8 cellular contexts compared by ENCODE assay signal in genomic region chr1:62783736-62784508, GRCh38. TPM values are rescaled to one million over a fixed set of nuclear protein-coding genes. Genes with fewer than 3 reads are reported as not detected.
DNase-seq lines count a peak whose midpoint lies in the region; ATAC-seq, FAIRE-seq and TF ChIP-seq lines count a peak whose summit lies in the region.

A gene with protein sequence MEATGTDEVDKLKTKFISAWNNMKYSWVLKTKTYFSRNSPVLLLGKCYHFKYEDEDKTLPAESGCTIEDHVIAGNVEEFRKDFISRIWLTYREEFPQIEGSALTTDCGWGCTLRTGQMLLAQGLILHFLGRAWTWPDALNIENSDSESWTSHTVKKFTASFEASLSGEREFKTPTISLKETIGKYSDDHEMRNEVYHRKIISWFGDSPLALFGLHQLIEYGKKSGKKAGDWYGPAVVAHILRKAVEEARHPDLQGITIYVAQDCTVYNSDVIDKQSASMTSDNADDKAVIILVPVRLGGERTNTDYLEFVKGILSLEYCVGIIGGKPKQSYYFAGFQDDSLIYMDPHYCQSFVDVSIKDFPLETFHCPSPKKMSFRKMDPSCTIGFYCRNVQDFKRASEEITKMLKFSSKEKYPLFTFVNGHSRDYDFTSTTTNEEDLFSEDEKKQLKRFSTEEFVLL (plus strand): TSS chr1:62784132. CDS start chr1:62803787, 19,655 bp downstream.

- DNase-seq in GM12891 (ENCODE audit: insufficient read length, low spot score) (peak; percentile 80), NCI-H1417 treated with DMSO at 0.1 percent for 48 hours (lab: John Stamatoyannopoulos, UW) (peak; percentile 77), SW 1271 (lab: John Stamatoyannopoulos, UW) (peak; percentile 61 to 93), adrenal gland (peak; percentile 94 to 99 (median 97)), heart right ventricle (peak; percentile 89 to 97), posterior cingulate gyrus (peak; percentile 94 to 99 (median 95)), upper lobe of left lung (peak; percentile 88 to 98)

- peak in 4 of 6 experiments; percentile 3 to 44 (median 24) for TF ChIP-seq CTCF in adrenal gland (IDR thresholded peaks at IDR 0.05)
- no peak for TF ChIP-seq CTCF in heart right ventricle (IDR thresholded peaks at IDR 0.05)
- TF ChIP-seq CTCF in upper lobe of left lung (IDR thresholded peaks at IDR 0.05): peak in 2 of 6 experiments; percentile 21 to 34

- peak within 1 kb of the TSS; percentile 5 to 64 (median 61) for H3K4me3 ChIP-seq in adrenal gland
- H3K4me3 ChIP-seq in heart right ventricle: peak within 1 kb of the TSS; percentile 50 to 95 (median 78)
- peak within 1 kb of the TSS; percentile 36 to 87 (median 84) for H3K4me3 ChIP-seq in upper lobe of left lung

- peak; percentile 98 for ATAC-seq in HG02798 (IDR thresholded peaks at IDR 0.05; ENCODE audit: poor library complexity, unreplicated experiment)
- ATAC-seq in heart right ventricle: peak; percentile 99 to 100 (median 99)
- ATAC-seq in upper lobe of left lung (ENCODE audit: low FRiP score in 2 of 2): peak; percentile 99 to 100

- TF ChIP-seq EP300 in upper lobe of left lung (IDR thresholded peaks at IDR 0.05): peak in 1 of 4 donors; percentile 29

- TF ChIP-seq POLR2A in GM12891 (IDR thresholded peaks at IDR 0.05; ENCODE audit: low read depth, low read length): peak; percentile 96
- TF ChIP-seq POLR2A in adrenal gland (IDR thresholded peaks at IDR 0.05): peak; percentile 56 to 78
- peak in 1 of 4 donors; percentile 75 for TF ChIP-seq POLR2A in upper lobe of left lung (IDR thresholded peaks at IDR 0.05)

- H3K36me3 ChIP-seq in adrenal gland (replicated peaks in 1 of 2) (no peaks in the 10 kb centered on the region), heart right ventricle (no peaks in the 10 kb centered on the region), upper lobe of left lung (no peaks in the 10 kb centered on the region)

- H3K27ac ChIP-seq in adrenal gland: peak within 1 kb of the TSS; percentile 78 to 98 (median 92)
- peak within 1 kb of the TSS; percentile 75 to 96 (median 92) for H3K27ac ChIP-seq in heart right ventricle
- peak within 1 kb of the TSS; percentile 87 to 95 (median 92) for H3K27ac ChIP-seq in upper lobe of left lung

- H3K4me1 ChIP-seq in adrenal gland (replicated peaks in 1 of 2) (peaks cover 0 to 32% of the 10 kb centered on the region in 2 donors), heart right ventricle (peaks cover 3 to 34% (median 21%) of the 10 kb centered on the region in 9 donors), upper lobe of left lung (peaks cover 8 to 16% (median 13%) of the 10 kb centered on the region in 4 donors)

- H3K9me3 ChIP-seq in adrenal gland (replicated peaks in 1 of 3) (no peaks in the 10 kb centered on the region), heart right ventricle (no peaks in the 10 kb centered on the region), upper lobe of left lung (no peaks in the 10 kb centered on the region)

- WGBS in adrenal gland, 4 donors: 0 to 1% (median 0%) methylated on average over 25 to 38 of the region's 38 CpGs
- WGBS in heart right ventricle, 2 donors: 0 to 1% methylated on average over 38 of the region's 38 CpGs
- 0% methylated on average over 23 to 37 of the region's 38 CpGs for WGBS in upper lobe of left lung, 2 donors

- H3K27me3 ChIP-seq in adrenal gland (no peaks in the 10 kb centered on the region), heart right ventricle (no peaks in the 10 kb centered on the region), upper lobe of left lung (no peaks in the 10 kb centered on the region)

- FAIRE-seq in GM12891 (lab: Jason Lieb, UNC): peak; percentile 99

- intact Hi-C loops in adrenal gland (cut with DNase I): no loop called here
- intact Hi-C loops in heart right ventricle (cut with DNase I): loop anchor here in 1 of 10 donors (5.0 kb wide), 1 partner anchor 347 kb away; the partner anchor contains the start of gene USP1
- intact Hi-C loops in posterior cingulate gyrus (cut with DNase I): loop anchor here (5.0 kb wide), 1 partner anchor 347 kb away; the partner anchor contains the start of gene USP1

TF ChIP-seq in GM12891, 5 proteins besides CTCF, POLR2A, EP300 and RAD21:
- peak; percentile 54 for TF ChIP-seq SPI1 (IDR thresholded peaks at IDR 0.05; ENCODE audit: low read depth, low read length)
- TF ChIP-seq POU2F2 (IDR thresholded peaks at IDR 0.05; ENCODE audit: low read depth, low read length): peak; percentile 73
- TF ChIP-seq POLR2AphosphoS5 (IDR thresholded peaks at IDR 0.05; ENCODE audit: low read depth, low read length): peak; percentile 95
- peak; percentile 83 for TF ChIP-seq TAF1 (IDR thresholded peaks at IDR 0.05; ENCODE audit: low read depth, low read length)
- peak; percentile 20 for TF ChIP-seq PAX5 (IDR thresholded peaks at IDR 0.05; ENCODE audit: insufficient read depth, low read length, severe bottlenecking)

RNA-seq across cellular contexts. Expression of the gene that starts here (rescaled TPM):
- 8.4 TPM for polyA plus RNA-seq in GM12891 (2012; ENCODE audit: low read depth, missing spikeins)
- total RNA-seq in adrenal gland (10 to 100 TPM in 3 of 8 donors, 1 to 10 TPM in 5; 5.0 to 16.1 (median 9.0) TPM), heart right ventricle (10 to 100 TPM in 3 of 10 donors, 1 to 10 TPM in 7; 7.2 to 17.9 (median 9.3) TPM), upper lobe of left lung (10 to 100 TPM in 2 of 6 donors, 1 to 10 TPM in 4; 2.1 to 14.8 (median 7.6) TPM)
- polyA plus RNA-seq in adrenal gland (10 to 100 TPM in 1 of 3 donors, 1 to 10 TPM in 2; 2.1 to 11.7 (median 5.6) TPM), heart right ventricle (1 to 10 TPM; 4.2 to 5.1 TPM)

Comparison
In these comparisons a context has a peak if more than half of its experiments do, and no peak if none do; other contexts are left out.
1. Peak in every context shown above with its lines: DNase-seq, ATAC-seq, H3K4me3 ChIP-seq and H3K27ac ChIP-seq.
2. CTCF ChIP-seq: peak in adrenal gland (4 of 6); none in heart right ventricle (0 of 9).